28 cellular contexts compared by ENCODE assay signal in genomic region chr2:237552911-237553310, GRCh38. TPM values are rescaled to one million over a fixed set of nuclear protein-coding genes. Genes with fewer than 3 reads are reported as not detected.
"Had no signal": no experiment of that assay in that cellular context is flagged by ENCODE, and none has a peak within 500 bp of the region (broad histone marks: within the 10 kb centered on the region; RNA-seq: fewer than 3 reads in every experiment).

No MANE protein-coding gene starts in this region.

- H3K27ac Mint-ChIP-seq: dendritic cell treated with granulocyte-macrophage colony-stimulating factor and Interleukin-4, amounts not matched to agents 40 ng/mL and 50 ng/mL, for 4 days; effector memory CD8-positive, alpha-beta T cell; natural killer cell; progenitor cell of endocrine pancreas; stimulated activated effector memory CD8-positive, alpha-beta T cell treated with anti-CD3 and anti-CD28 coated beads, Interleukin-12 subunit alpha, Interleukin-12 subunit beta, amount 100 ng/mL, for 72 hours; stimulated activated naive CD8-positive, alpha-beta T cell treated with anti-CD3 and anti-CD28 coated beads, Interleukin-15, Interleukin-2, amounts not matched to agents 100 ng/mL and 50 ng/mL, for 24 hours had no signal

- H3K27me3 ChIP-seq: esophagus muscularis mucosa, gastrocnemius medialis, heart right ventricle, ovary, upper lobe of left lung, uterus had no signal

- H3K36me3 Mint-ChIP-seq: natural killer cell had no signal

- H3K9me3 ChIP-seq: ovary had no signal

- H3K4me1 Mint-ChIP-seq: natural killer cell had no signal

- H3K4me3 ChIP-seq: esophagus muscularis mucosa, gastrocnemius medialis, heart right ventricle, ovary, smooth muscle cell, tibial artery, upper lobe of left lung, uterus had no signal

- ATAC-seq: effector memory CD8-positive, alpha-beta T cell; gastrocnemius medialis; heart right ventricle; natural killer cell; right cardiac atrium; stimulated activated effector memory CD8-positive, alpha-beta T cell treated with anti-CD3 and anti-CD28 coated beads, Interleukin-12 subunit alpha, Interleukin-12 subunit beta, amount 100 ng/mL, for 72 hours had no signal

- H3K4me1 ChIP-seq: gastrocnemius medialis, tibial artery, uterus had no signal

- H3K9me3 Mint-ChIP-seq: stimulated activated effector memory CD8-positive, alpha-beta T cell treated with anti-CD3 and anti-CD28 coated beads, Interleukin-12 subunit alpha, Interleukin-12 subunit beta, amount 100 ng/mL, for 72 hours had no signal

- H3K4me2 ChIP-seq: smooth muscle cell had no signal

- H3K36me3 ChIP-seq: gastrocnemius medialis, ovary, uterus had no signal

- DNase-seq: effector memory CD8-positive, alpha-beta T cell; gastrocnemius medialis; heart right ventricle; hypothalamus; kidney glomerular epithelial cell; mammary epithelial cell; natural killer cell; ovary; right cardiac atrium; stimulated activated CD4-positive, alpha-beta T cell treated with anti-CD3 and anti-CD28 coated beads, Interleukin-4, amount 100 ng/mL, for 1 hour; stimulated activated CD8-positive, alpha-beta memory T cell treated with anti-CD3 and anti-CD28 coated beads, Interleukin-4, amount 100 ng/mL, for 48 hours; tibial artery; upper lobe of left lung had no signal

- FAIRE-seq: islet of Langerhans had no signal

- H3K27ac ChIP-seq: epithelial cell of prostate, esophagus muscularis mucosa, gastrocnemius medialis, heart right ventricle, ovary, tibial artery, upper lobe of left lung, uterus had no signal

- H3K4me3 Mint-ChIP-seq: dendritic cell treated with granulocyte-macrophage colony-stimulating factor and Interleukin-4, amounts not matched to agents 40 ng/mL and 50 ng/mL, for 4 days; effector memory CD8-positive, alpha-beta T cell; natural killer cell; neural crest cell; stimulated activated effector memory CD8-positive, alpha-beta T cell treated with anti-CD3 and anti-CD28 coated beads, Interleukin-12 subunit alpha, Interleukin-12 subunit beta, amount 100 ng/mL, for 72 hours; stimulated activated naive CD8-positive, alpha-beta T cell treated with anti-CD3 and anti-CD28 coated beads, Interleukin-15, Interleukin-2, amounts not matched to agents 100 ng/mL and 50 ng/mL, for 24 hours had no signal

RNA-seq across cellular contexts. Expression of gene PRLH, which starts 13.5 kb away (rescaled TPM):
- total RNA-seq: esophagus muscularis mucosa, fibroblast of villous mesenchyme, gastrocnemius medialis, heart right ventricle, liver, mammary epithelial cell, mucosa of gallbladder, myocyte, natural killer cell, neural crest cell, ovary, progenitor cell of endocrine pancreas, right cardiac atrium, smooth muscle cell, temporal lobe, upper lobe of left lung, uterus had no signal
- polyA plus RNA-seq: heart right ventricle, liver, mammary epithelial cell, ovary, right cardiac atrium, smooth muscle cell had no signal

RNA-seq across cellular contexts. Expression of gene RAB17, which starts 37.6 kb away (rescaled TPM):
- total RNA-seq: natural killer cell, neural crest cell, temporal lobe had no signal
